ENCODE assay signal across 21 cellular contexts in the genomic region with DNA sequence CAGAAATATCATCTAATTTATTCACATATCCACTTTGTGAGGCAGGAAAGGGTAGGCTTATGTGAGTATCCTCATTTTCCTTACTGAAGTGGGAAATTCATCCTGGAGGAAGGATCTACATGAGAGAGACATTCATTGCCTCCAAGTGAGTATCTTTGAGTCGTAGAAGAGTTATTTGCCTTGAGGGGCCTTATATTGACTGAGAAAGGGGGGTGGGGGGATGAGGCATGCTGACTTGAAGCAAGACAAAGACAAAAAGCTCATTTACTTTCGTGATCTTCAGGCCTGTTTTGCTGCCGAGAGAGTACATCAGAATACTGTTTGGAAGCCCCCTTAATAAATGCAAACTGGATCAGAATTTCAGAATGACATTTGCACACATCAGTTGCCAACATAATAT.
"Had no signal": no experiment of that assay in that cellular context is flagged by ENCODE, and none has a peak within 500 bp of the region (broad histone marks: within the 10 kb centered on the region; RNA-seq: fewer than 3 reads in every experiment).

No MANE protein-coding gene starts in this region.

- H3K4me1 ChIP-seq: right lobe of liver, vagina had no signal

- DNase-seq: activated CD4-positive, alpha-beta memory T cell treated with anti-CD3 and anti-CD28 coated beads, Interleukin-2, amount 10 ng/mL, durations not matched to agents 7 days and 5 days; activated CD4-positive, alpha-beta T cell treated with anti-CD3 and anti-CD28 coated beads for 48 hours; activated CD4-positive, CD25-positive, alpha-beta regulatory T cell; activated naive CD4-positive, alpha-beta T cell; activated naive CD8-positive, alpha-beta T cell treated with anti-CD3 and anti-CD28 coated beads for 36 hours; activated T-cell treated with anti-CD3 and anti-CD28 coated beads, Interleukin-2, amount 50 U/mL, for 1 hour; amniotic stem cell; effector memory CD8-positive, alpha-beta T cell; hippocampal formation; naive thymus-derived CD4-positive, alpha-beta T cell; pancreas; right lobe of liver; small intestine; stimulated activated CD4-positive, alpha-beta T cell treated with anti-CD3 and anti-CD28 coated beads, Interleukin-4, amount 100 ng/mL, for 1 hour; stomach; trophoblast cell had no signal

- H3K36me3 ChIP-seq: cardiac muscle cell, neutrophil, pancreas, right lobe of liver, stomach, vagina had no signal

- H3K27me3 ChIP-seq: cardiac muscle cell, pancreas, right lobe of liver, stomach, vagina had no signal

- H3K27ac ChIP-seq: cardiac muscle cell, neutrophil, pancreas, right lobe of liver, stomach, vagina had no signal

- H3K9me3 Mint-ChIP-seq: activated CD4-positive, alpha-beta memory T cell treated with anti-CD3 and anti-CD28 coated beads, Interleukin-2, amount 10 ng/mL, durations not matched to agents 7 days and 5 days; activated naive CD8-positive, alpha-beta T cell treated with anti-CD3 and anti-CD28 coated beads for 36 hours; activated T-helper 17 cell treated with anti-CD3 and anti-CD28 coated beads, Interleukin-2, amount 50 U/mL, for 72 hours; effector memory CD8-positive, alpha-beta T cell; naive thymus-derived CD4-positive, alpha-beta T cell; stimulated activated effector memory CD8-positive, alpha-beta T cell treated with anti-CD3 and anti-CD28 coated beads, Interleukin-12 subunit alpha, Interleukin-12 subunit beta, amount 100 ng/mL, for 72 hours had no signal

- H3K36me3 Mint-ChIP-seq: activated naive CD8-positive, alpha-beta T cell treated with anti-CD3 and anti-CD28 coated beads for 36 hours; naive thymus-derived CD4-positive, alpha-beta T cell; stimulated activated effector memory CD8-positive, alpha-beta T cell treated with anti-CD3 and anti-CD28 coated beads, Interleukin-12 subunit alpha, Interleukin-12 subunit beta, amount 100 ng/mL, for 72 hours had no signal

- ATAC-seq: activated T-helper 17 cell treated with anti-CD3 and anti-CD28 coated beads, Interleukin-2, amount 50 U/mL, for 72 hours; effector memory CD8-positive, alpha-beta T cell; naive thymus-derived CD4-positive, alpha-beta T cell; right lobe of liver had no signal

- H3K4me3 ChIP-seq: cardiac muscle cell, pancreas, right lobe of liver, stomach, vagina had no signal

- H3K9me3 ChIP-seq: neutrophil, pancreas, right lobe of liver, stomach, vagina had no signal

- H3K4me3 Mint-ChIP-seq: activated CD4-positive, alpha-beta memory T cell treated with anti-CD3 and anti-CD28 coated beads, Interleukin-2, amount 10 ng/mL, durations not matched to agents 7 days and 5 days; activated naive CD8-positive, alpha-beta T cell treated with anti-CD3 and anti-CD28 coated beads for 36 hours; activated T-helper 17 cell treated with anti-CD3 and anti-CD28 coated beads, Interleukin-2, amount 50 U/mL, for 72 hours; effector memory CD8-positive, alpha-beta T cell; naive thymus-derived CD4-positive, alpha-beta T cell; stimulated activated effector memory CD8-positive, alpha-beta T cell treated with anti-CD3 and anti-CD28 coated beads, Interleukin-12 subunit alpha, Interleukin-12 subunit beta, amount 100 ng/mL, for 72 hours had no signal

- H3K4me1 Mint-ChIP-seq: activated CD4-positive, alpha-beta memory T cell treated with anti-CD3 and anti-CD28 coated beads, Interleukin-2, amount 10 ng/mL, durations not matched to agents 7 days and 5 days; activated naive CD8-positive, alpha-beta T cell treated with anti-CD3 and anti-CD28 coated beads for 36 hours; activated T-helper 17 cell treated with anti-CD3 and anti-CD28 coated beads, Interleukin-2, amount 50 U/mL, for 72 hours; naive thymus-derived CD4-positive, alpha-beta T cell; stimulated activated effector memory CD8-positive, alpha-beta T cell treated with anti-CD3 and anti-CD28 coated beads, Interleukin-12 subunit alpha, Interleukin-12 subunit beta, amount 100 ng/mL, for 72 hours had no signal

- H3K27ac Mint-ChIP-seq: activated CD4-positive, alpha-beta memory T cell treated with anti-CD3 and anti-CD28 coated beads, Interleukin-2, amount 10 ng/mL, durations not matched to agents 7 days and 5 days; activated naive CD8-positive, alpha-beta T cell treated with anti-CD3 and anti-CD28 coated beads for 36 hours; activated T-helper 17 cell treated with anti-CD3 and anti-CD28 coated beads, Interleukin-2, amount 50 U/mL, for 72 hours; effector memory CD8-positive, alpha-beta T cell; naive thymus-derived CD4-positive, alpha-beta T cell; stimulated activated effector memory CD8-positive, alpha-beta T cell treated with anti-CD3 and anti-CD28 coated beads, Interleukin-12 subunit alpha, Interleukin-12 subunit beta, amount 100 ng/mL, for 72 hours had no signal
